Comparison of ENCODE assay signal across 8 cellular contexts in the genomic region with DNA sequence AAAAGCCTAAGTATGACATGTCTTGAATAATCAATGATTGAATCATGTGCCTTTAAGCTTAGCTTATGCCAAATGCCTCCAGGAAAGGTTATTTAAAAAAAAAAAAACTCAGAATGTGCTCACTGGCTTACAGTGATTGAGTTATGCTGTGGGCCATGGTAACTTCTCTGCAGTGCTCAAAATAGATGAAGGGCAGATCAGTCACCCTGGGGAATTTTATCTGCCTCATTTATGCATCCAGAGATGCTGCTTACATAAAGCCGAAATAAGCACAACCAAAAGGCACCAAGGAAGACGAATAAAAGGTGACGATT.
A peak's percentile ranks its signal among the peaks of the same experiment; 100 is the strongest.
DNase-seq lines count a peak whose midpoint lies in the region; ATAC-seq, FAIRE-seq and TF ChIP-seq lines count a peak whose summit lies in the region.

No MANE protein-coding gene starts in this region.

- no peak for FAIRE-seq in astrocyte (lab: Jason Lieb, UNC)

- H3K4me3 ChIP-seq in DOHH2 (ENCODE audit: low read length) (no peak overlapping the region), astrocyte (ENCODE audit: insufficient read depth, low read depth, low read length) (no peak overlapping the region)

- H3F3A ChIP-seq in DOHH2 (ENCODE audit: control insufficient read depth, insufficient read depth) = no peaks in the 10 kb centered on the region

- H4K20me1 ChIP-seq in DOHH2 (ENCODE audit: control insufficient read depth, insufficient read depth, low read depth, low read length) = no peaks in the 10 kb centered on the region
- no peaks in the 10 kb centered on the region for H4K20me1 ChIP-seq in astrocyte (ENCODE audit: insufficient read depth, low read length)

- H3K79me2 ChIP-seq in DOHH2 (ENCODE audit: control insufficient read depth, low read length) (no peaks in the 10 kb centered on the region), astrocyte (ENCODE audit: insufficient read depth, low read length) (no peaks in the 10 kb centered on the region)

- H3K4me1 ChIP-seq in DOHH2 (ENCODE audit: control insufficient read depth, low read length) = peaks cover 56% of the 10 kb centered on the region
- H3K4me1 ChIP-seq in astrocyte (ENCODE audit: insufficient read depth, low read length) = peaks cover 13% of the 10 kb centered on the region

- H2AFZ ChIP-seq in astrocyte (ENCODE audit: low read depth, low read length) = no peak overlapping the region

- H3K9ac ChIP-seq in astrocyte (ENCODE audit: low read length) = no peak overlapping the region

- H3K9me3 Mint-ChIP-seq in astrocyte (ENCODE audit: unreplicated experiment) = no peaks in the 10 kb centered on the region

- H3K27ac ChIP-seq in DOHH2 (ENCODE audit: low read depth, low read length) = no peak overlapping the region
- H3K27ac ChIP-seq in astrocyte (ENCODE audit: low read depth, low read length) = no peak overlapping the region

- H3K9me3 ChIP-seq in DOHH2 (ENCODE audit: control insufficient read depth, insufficient read depth, low read length) (no peaks in the 10 kb centered on the region), astrocyte (ENCODE audit: insufficient read depth, low read depth, low read length) (no peaks in the 10 kb centered on the region)

- H3K36me3 Mint-ChIP-seq in astrocyte (ENCODE audit: low read depth, unreplicated experiment) = no peaks in the 10 kb centered on the region

- no peaks in the 10 kb centered on the region for H3K27me3 ChIP-seq in DOHH2 (ENCODE audit: control insufficient read depth, low read length)
- no peaks in the 10 kb centered on the region for H3K27me3 ChIP-seq in astrocyte (ENCODE audit: insufficient read depth, low read length)

- H3K27ac Mint-ChIP-seq in astrocyte (ENCODE audit: unreplicated experiment) = no peak overlapping the region

- H3K4me2 ChIP-seq in DOHH2 (ENCODE audit: low read length) = peak overlapping the region; percentile 14
- peak overlapping the region; percentile 61 for H3K4me2 ChIP-seq in astrocyte (ENCODE audit: low read length)

- H3K36me3 ChIP-seq in DOHH2 (ENCODE audit: control insufficient read depth, low read length) (no peaks in the 10 kb centered on the region), astrocyte (ENCODE audit: insufficient read depth, low read length) (no peaks in the 10 kb centered on the region)

- H3K4me3 Mint-ChIP-seq in astrocyte (ENCODE audit: unreplicated experiment) = no peak overlapping the region

- H3K4me1 Mint-ChIP-seq in astrocyte (ENCODE audit: low read depth, unreplicated experiment) = peaks cover 12% of the 10 kb centered on the region

- ATAC-seq in HG03280 (IDR thresholded peaks at IDR 0.05; ENCODE audit: unreplicated experiment) = peak; percentile 29

- H3K27me3 Mint-ChIP-seq in astrocyte (ENCODE audit: low read depth, unreplicated experiment) = no peaks in the 10 kb centered on the region

- TF ChIP-seq CTCF in DOHH2 (IDR thresholded peaks at IDR 0.05; ENCODE audit: low read depth, low read length, poor library complexity, severe bottlenecking) (no peak), astrocyte (IDR thresholded peaks at IDR 0.05; ENCODE audit: insufficient read depth, low read depth, low read length) (no peak)

- H3K9me2 ChIP-seq in DOHH2 (replicated peaks; ENCODE audit: control insufficient read depth, low read length) = no peaks in the 10 kb centered on the region

- no peak for DNase-seq in astrocyte (ENCODE audit: low read depth)
- peak; percentile 4 for DNase-seq in pons (ENCODE audit: low spot score)
- no peak for DNase-seq in NOMO-1 treated with DMSO at 0.1 percent for 48 hours (lab: John Stamatoyannopoulos, UW; ENCODE audit: unreplicated experiment)
- no peak for DNase-seq in NCI-H1105 treated with DMSO at 0.1 percent for 48 hours (lab: John Stamatoyannopoulos, UW)
- DNase-seq in activated gamma-delta T cell (lab: John Stamatoyannopoulos, UW) = no peak
- DNase-seq in OCI-M1 (lab: John Stamatoyannopoulos, UW) = no peak
